In the genomic region with DNA sequence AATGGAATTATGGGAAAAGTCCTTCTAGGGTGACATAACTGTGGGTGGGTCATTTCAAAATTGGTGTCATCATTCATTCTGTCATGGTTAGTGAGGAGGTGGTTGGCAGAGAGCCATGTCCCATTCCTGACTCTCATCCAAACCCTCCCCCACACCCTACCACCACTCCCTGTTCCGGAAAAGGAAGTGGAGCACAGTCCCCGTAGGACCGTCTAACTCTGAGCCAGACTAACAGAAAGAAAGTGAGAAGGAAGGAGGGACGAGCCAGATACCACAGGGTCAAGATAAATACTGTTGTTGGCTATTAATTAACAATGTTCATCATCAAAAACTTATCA, we compare ENCODE assay signal across 12 cellular contexts. TPM values are rescaled to one million over a fixed set of nuclear protein-coding genes. Genes with fewer than 3 reads are reported as not detected.
A peak's percentile ranks its signal among the peaks of the same experiment; 100 is the strongest.
DNase-seq lines count a peak whose midpoint lies in the region; ATAC-seq, FAIRE-seq and TF ChIP-seq lines count a peak whose summit lies in the region.
"Had no signal": no experiment of that assay in that cellular context is flagged by ENCODE, and none has a peak within 500 bp of the region (broad histone marks: within the 10 kb centered on the region; RNA-seq: fewer than 3 reads in every experiment).

No MANE protein-coding gene starts in this region.

- H3K27me3 ChIP-seq in endothelial cell of umbilical vein (ENCODE audit: control insufficient read depth in 2 of 2, insufficient read depth in 2 of 2, low read length in 2 of 2): peaks cover 0 to 5% of the 10 kb centered on the region in 2 experiments

- CTCF ChIA-PET in endothelial cell of umbilical vein (lab: Charles Lee): no interaction called here
- CTCF ChIA-PET in T-cell (lab: Charles Lee): no interaction called here

- TF ChIP-seq POLR2A in endothelial cell of umbilical vein (IDR thresholded peaks at IDR 0.05; ENCODE audit: low read depth, low read length): no peak

- TF ChIP-seq CTCF in endothelial cell of umbilical vein (IDR thresholded peaks at IDR 0.05; ENCODE audit: extremely low read depth in 1 of 2, insufficient read depth in 1 of 2, low read depth in 1 of 2, low read length in 2 of 2): no peak
- TF ChIP-seq CTCF in mucosa of descending colon (IDR thresholded peaks at IDR 0.05): no peak

- POLR2A ChIA-PET in endothelial cell of umbilical vein (lab: Charles Lee): no interaction called here
- POLR2A ChIA-PET in T-cell (lab: Charles Lee): no interaction called here

- peaks cover 0 to 4% (median 4%) of the 10 kb centered on the region in 3 donors for H3K4me1 Mint-ChIP-seq in T-cell
- H3K4me1 Mint-ChIP-seq: endodermal cell had no signal

- no peaks in the 10 kb centered on the region for H3K36me3 Mint-ChIP-seq in T-cell

- no peaks in the 10 kb centered on the region for H3K9me1 ChIP-seq in endothelial cell of umbilical vein (replicated peaks; ENCODE audit: control insufficient read depth, extremely low read depth, insufficient read depth, low read length)

- peak; percentile 86 for ATAC-seq in mucosa of descending colon
- no peak for ATAC-seq in GM18861 (IDR thresholded peaks at IDR 0.05; ENCODE audit: unreplicated experiment)
- ATAC-seq in T-cell (replicated peaks in 1 of 4): no peak

- H3K36me3 ChIP-seq in endothelial cell of umbilical vein (ENCODE audit: control insufficient read depth in 2 of 2, extremely low read depth in 1 of 2, insufficient read depth in 2 of 2, low read length in 2 of 2) (no peaks in the 10 kb centered on the region), mucosa of descending colon (ENCODE audit: low read depth) (no peaks in the 10 kb centered on the region)

- H3K4me2 ChIP-seq in endothelial cell of umbilical vein (ENCODE audit: insufficient read depth, low read length): peak overlapping the region; percentile 46

- H3K79me2 ChIP-seq in endothelial cell of umbilical vein (ENCODE audit: control insufficient read depth, insufficient read depth, low read length): no peaks in the 10 kb centered on the region

- H3K4me1 ChIP-seq in endothelial cell of umbilical vein (ENCODE audit: control insufficient read depth, extremely low read depth, insufficient read depth, low read length): peaks cover 8% of the 10 kb centered on the region
- peaks cover 13% of the 10 kb centered on the region for H3K4me1 ChIP-seq in mucosa of descending colon (ENCODE audit: low read depth)

- no peaks in the 10 kb centered on the region for H3K9me3 ChIP-seq in endothelial cell of umbilical vein (replicated peaks; ENCODE audit: control insufficient read depth, insufficient read depth, low read length)
- no peaks in the 10 kb centered on the region for H3K9me3 ChIP-seq in mucosa of descending colon

- peak; percentile 56 for FAIRE-seq in endothelial cell of umbilical vein (lab: Jason Lieb, UNC)

- DNase-seq in Daoy (ENCODE audit: low read depth): peak; percentile 91
- peak; percentile 18 for DNase-seq in NCI-H460 (ENCODE audit: extremely low read depth, low read depth)
- peak; percentile 6 for DNase-seq in endothelial cell of umbilical vein (ENCODE audit: low read depth, low spot score)
- peak; percentile 61 to 90 (median 65) for DNase-seq in mucosa of descending colon
- DNase-seq in DMS79 (lab: John Stamatoyannopoulos, UW): no peak
- no peak for DNase-seq in hypothalamus (lab: John Stamatoyannopoulos, UW)
- no peak for DNase-seq in T-cell
- DNase-seq: activated effector memory CD4-positive, alpha-beta T cell treated with Interleukin-2 at 50 U/mL for 16 hours; endodermal cell; T-helper 2 cell had no signal

- BruUV-seq in endothelial cell of umbilical vein (replicated peaks; lab: Mats Ljungman, UMichigan): no TSS peak

- peaks cover 32 to 37% of the 10 kb centered on the region in 2 donors for H3K27me3 Mint-ChIP-seq in T-cell

- no peaks in the 10 kb centered on the region for H4K20me1 ChIP-seq in endothelial cell of umbilical vein (replicated peaks; ENCODE audit: control insufficient read depth, extremely low read depth, insufficient read depth, low read length)

- peak overlapping the region; percentile 34 for H2AFZ ChIP-seq in endothelial cell of umbilical vein (ENCODE audit: low read depth, low read length)

- no peak overlapping the region for H3K4me3 ChIP-seq in endothelial cell of umbilical vein (replicated peaks in 1 of 3; ENCODE audit: insufficient read depth in 1 of 3, low read depth in 1 of 3, low read length in 3 of 3)
- no peak overlapping the region for H3K4me3 ChIP-seq in mucosa of descending colon

- H3K27ac Mint-ChIP-seq in T-cell: no peak overlapping the region
- H3K27ac Mint-ChIP-seq: endodermal cell had no signal

- H3K27ac ChIP-seq in endothelial cell of umbilical vein (ENCODE audit: insufficient read depth, low read depth, low read length): no peak overlapping the region

- no peaks in the 10 kb centered on the region for H3K9me3 Mint-ChIP-seq in T-cell
- H3K9me3 Mint-ChIP-seq: endodermal cell had no signal

- intact Hi-C loops in endothelial cell of umbilical vein (cut with micrococcal nuclease): no loop called here
- intact Hi-C loops in mucosa of descending colon (cut with DNase I, micrococcal nuclease): no loop called here

- dilution Hi-C loops in endothelial cell of umbilical vein (cut with MboI; ENCODE audit: extremely low pct_ligation_motif_present, low sequenced_read_pairs): no loop called here

- no peak overlapping the region for H3K9ac ChIP-seq in endothelial cell of umbilical vein (replicated peaks; ENCODE audit: extremely low read depth, insufficient read depth, low read length)

- no peak overlapping the region for H3K4me3 Mint-ChIP-seq in T-cell
- H3K4me3 Mint-ChIP-seq: endodermal cell had no signal

RNA-seq across cellular contexts. Expression of gene TRIM10, which starts 4.8 kb away (rescaled TPM):
- not detected in 2 replicates for total RNA-seq in Daoy (2014; rRNA removed; shearing (Covaris generic))
- total RNA-seq in NCI-H460 (2014; rRNA removed; shearing (Covaris generic)): not detected in 2 replicates
- polyA plus RNA-seq in NCI-H460 (2014; cell fraction: nucleus; rRNA removed): not detected in 2 replicates
- total RNA-seq in endothelial cell of umbilical vein: not detected in 2 replicates
- not detected in 2 replicates for polyA plus RNA-seq in endothelial cell of umbilical vein
- polyA plus RNA-seq in endothelial cell of umbilical vein (2011; cell fraction: cytosol; rRNA removed): not detected in 2 replicates
- not detected in 2 replicates for polyA plus RNA-seq in endothelial cell of umbilical vein (2011; cell fraction: nucleus; rRNA removed)
- not detected in 2 replicates for polyA plus RNA-seq in endothelial cell of umbilical vein (2012)
- not detected in 2 replicates for polyA minus RNA-seq in endothelial cell of umbilical vein
- not detected for polyA minus RNA-seq in endothelial cell of umbilical vein (2011; cell fraction: cytosol; rRNA and poly(A)+ RNA removed)
- polyA minus RNA-seq in endothelial cell of umbilical vein (2011; cell fraction: nucleus; rRNA and poly(A)+ RNA removed): not detected in 2 replicates
- total RNA-seq in mucosa of descending colon: 1 to 10 TPM; 3.9 to 7.8 (median 5.3) TPM
- not detected for total RNA-seq in T-cell
- total RNA-seq: endodermal cell had no signal

RNA-seq across cellular contexts. Expression of gene TRIM15, which starts 7.1 kb away (rescaled TPM):
- 0.86 TPM in 1 of 2 replicates, not detected in the other for total RNA-seq in Daoy (2014; rRNA removed; shearing (Covaris generic))
- total RNA-seq in NCI-H460 (2014; rRNA removed; shearing (Covaris generic)): 0.12 TPM in 1 of 2 replicates, not detected in the other
- polyA plus RNA-seq in NCI-H460 (2014; cell fraction: nucleus; rRNA removed): not detected in 2 replicates
- not detected in 2 replicates for total RNA-seq in endothelial cell of umbilical vein
- not detected in 2 replicates for polyA plus RNA-seq in endothelial cell of umbilical vein
- polyA plus RNA-seq in endothelial cell of umbilical vein (2011; cell fraction: cytosol; rRNA removed): not detected in 2 replicates
- polyA plus RNA-seq in endothelial cell of umbilical vein (2011; cell fraction: nucleus; rRNA removed): not detected in 2 replicates
- not detected in 2 replicates for polyA plus RNA-seq in endothelial cell of umbilical vein (2012)
- polyA minus RNA-seq in endothelial cell of umbilical vein: not detected in 2 replicates
- not detected for polyA minus RNA-seq in endothelial cell of umbilical vein (2011; cell fraction: cytosol; rRNA and poly(A)+ RNA removed)
- not detected in 2 replicates for polyA minus RNA-seq in endothelial cell of umbilical vein (2011; cell fraction: nucleus; rRNA and poly(A)+ RNA removed)
- 10 to 100 TPM; 37.2 to 73.2 (median 51.4) TPM for total RNA-seq in mucosa of descending colon
- not detected for total RNA-seq in T-cell
- total RNA-seq: endodermal cell, mononuclear cell had no signal

RNA-seq across cellular contexts. Expression of gene TRIM40, which starts 20.3 kb away (rescaled TPM):
- not detected in 2 replicates for total RNA-seq in Daoy (2014; rRNA removed; shearing (Covaris generic))
- total RNA-seq in NCI-H460 (2014; rRNA removed; shearing (Covaris generic)): not detected in 2 replicates
- not detected in 2 replicates for polyA plus RNA-seq in NCI-H460 (2014; cell fraction: nucleus; rRNA removed)
- total RNA-seq in endothelial cell of umbilical vein (not detected in 2 replicates), mucosa of descending colon (10 to 100 TPM; 19.8 to 37.3 (median 33.4) TPM), T-cell (not detected)
- polyA plus RNA-seq in endothelial cell of umbilical vein: not detected in 2 replicates
- polyA plus RNA-seq in endothelial cell of umbilical vein (2011; cell fraction: cytosol; rRNA removed): not detected in 2 replicates
- polyA plus RNA-seq in endothelial cell of umbilical vein (2011; cell fraction: nucleus; rRNA removed): not detected in 2 replicates
- not detected in 2 replicates for polyA plus RNA-seq in endothelial cell of umbilical vein (2012)
- not detected in 2 replicates for polyA minus RNA-seq in endothelial cell of umbilical vein
- not detected for polyA minus RNA-seq in endothelial cell of umbilical vein (2011; cell fraction: cytosol; rRNA and poly(A)+ RNA removed)
- polyA minus RNA-seq in endothelial cell of umbilical vein (2011; cell fraction: nucleus; rRNA and poly(A)+ RNA removed): not detected in 2 replicates
- total RNA-seq: endodermal cell had no signal

RNA-seq across cellular contexts. Expression of gene TRIM31, which starts 43.3 kb away (rescaled TPM):
- 0.11 TPM in 1 of 2 replicates, not detected in the other for total RNA-seq in Daoy (2014; rRNA removed; shearing (Covaris generic))
- total RNA-seq in NCI-H460 (2014; rRNA removed; shearing (Covaris generic)): not detected in 2 replicates
- not detected in 2 replicates for polyA plus RNA-seq in NCI-H460 (2014; cell fraction: nucleus; rRNA removed)
- total RNA-seq in endothelial cell of umbilical vein (not detected in 2 replicates), mucosa of descending colon (100 to 1,000 TPM; 121 to 202 (median 182) TPM), T-cell (under 1 TPM in 1 of 5 donors, not detected in 4; 0.44 TPM)
- polyA plus RNA-seq in endothelial cell of umbilical vein: not detected in 2 replicates
- polyA plus RNA-seq in endothelial cell of umbilical vein (2011; cell fraction: cytosol; rRNA removed): not detected in 2 replicates
- polyA plus RNA-seq in endothelial cell of umbilical vein (2011; cell fraction: nucleus; rRNA removed): not detected in 2 replicates
- polyA plus RNA-seq in endothelial cell of umbilical vein (2012): not detected in 2 replicates
- polyA minus RNA-seq in endothelial cell of umbilical vein: not detected in 2 replicates
- polyA minus RNA-seq in endothelial cell of umbilical vein (2011; cell fraction: cytosol; rRNA and poly(A)+ RNA removed): not detected
- not detected in 2 replicates for polyA minus RNA-seq in endothelial cell of umbilical vein (2011; cell fraction: nucleus; rRNA and poly(A)+ RNA removed)
- total RNA-seq: endodermal cell had no signal

RNA-seq across cellular contexts. Expression of gene TRIM26, which starts 57.0 kb away (rescaled TPM):
- 36.6 and 66.5 TPM in 2 replicates for total RNA-seq in Daoy (2014; rRNA removed; shearing (Covaris generic))
- 14.2 and 17.4 TPM in 2 replicates for total RNA-seq in NCI-H460 (2014; rRNA removed; shearing (Covaris generic))
- polyA plus RNA-seq in NCI-H460 (2014; cell fraction: nucleus; rRNA removed): 19.6 and 21.4 TPM in 2 replicates
- total RNA-seq in endothelial cell of umbilical vein (34.5 and 35.0 TPM in 2 replicates), mucosa of descending colon (10 to 100 TPM; 52.6 to 58.1 (median 53.0) TPM), T-cell (10 to 100 TPM; 46.4 to 57.4 (median 54.1) TPM)
- 30.4 and 30.9 TPM in 2 replicates for polyA plus RNA-seq in endothelial cell of umbilical vein
- 30.8 and 32.8 TPM in 2 replicates for polyA plus RNA-seq in endothelial cell of umbilical vein (2011; cell fraction: cytosol; rRNA removed)
- 39.2 and 48.7 TPM in 2 replicates for polyA plus RNA-seq in endothelial cell of umbilical vein (2011; cell fraction: nucleus; rRNA removed)
- 24.7 and 32.2 TPM in 2 replicates for polyA plus RNA-seq in endothelial cell of umbilical vein (2012)
- 34.4 and 39.9 TPM in 2 replicates for polyA minus RNA-seq in endothelial cell of umbilical vein
- polyA minus RNA-seq in endothelial cell of umbilical vein (2011; cell fraction: cytosol; rRNA and poly(A)+ RNA removed): 12.8 TPM
- 18.9 and 26.5 TPM in 2 replicates for polyA minus RNA-seq in endothelial cell of umbilical vein (2011; cell fraction: nucleus; rRNA and poly(A)+ RNA removed)

Comparison
In these comparisons a context has a peak if more than half of its experiments do, and no peak if none do; other contexts are left out.
1. DNase-seq: peak in Daoy (single experiment), NCI-H460 (single experiment), endothelial cell of umbilical vein (single experiment) and mucosa of descending colon (3 of 3); none in DMS79 (single experiment), hypothalamus (0 of 51) and T-cell (0 of 34).
2. RNA of gene TRIM15, which starts 7.1 kb away (total RNA-seq): 37.2 to 73.2 TPM in mucosa of descending colon; 0.86 TPM in Daoy, 0.12 TPM in NCI-H460, not detected in endothelial cell of umbilical vein and not detected in T-cell; every median in the first group is over 10 times any median in the second.
3. RNA of gene TRIM40, which starts 20.3 kb away (total RNA-seq): 19.8 to 37.3 TPM in mucosa of descending colon; not detected in Daoy, not detected in NCI-H460, not detected in endothelial cell of umbilical vein and not detected in T-cell; every median in the first group is over 10 times any median in the second.